Comparison of ENCODE assay signal across 8 cellular contexts in genomic region chr2:46914578-46915230, GRCh38. TPM values are rescaled to one million over a fixed set of nuclear protein-coding genes. Genes with fewer than 3 reads are reported as not detected.
A peak's percentile ranks its signal among the peaks of the same experiment; 100 is the strongest.
DNase-seq lines count a peak whose midpoint lies in the region; ATAC-seq and TF ChIP-seq lines count a peak whose summit lies in the region.

No MANE protein-coding gene starts in this region.

- DNase-seq in fibroblast of lung (ENCODE audit: low read depth in 2 of 2) (peak in 1 of 2 donors; percentile 15), AG08395 (ENCODE audit: low spot score) (no peak), NCI-H1930 (lab: John Stamatoyannopoulos, UW) (no peak)

- peak; percentile 1 for ATAC-seq in GM21515 (IDR thresholded peaks at IDR 0.05; ENCODE audit: unreplicated experiment)
- no peak for ATAC-seq in GM21619 (IDR thresholded peaks at IDR 0.05; ENCODE audit: unreplicated experiment)
- ATAC-seq in GM19035 (IDR thresholded peaks at IDR 0.05; ENCODE audit: unreplicated experiment) = no peak

- H3K4me1 ChIP-seq in fibroblast of lung (ENCODE audit: control insufficient read depth, extremely low read depth, insufficient read depth, low read length) (peaks cover 18% of the 10 kb centered on the region), rectal smooth muscle tissue (ENCODE audit: control insufficient read depth, insufficient read depth, low read length) (peaks cover 19% of the 10 kb centered on the region)

- H3K27ac ChIP-seq in SU-DHL-6 (ENCODE audit: low read depth, low read length) = peak overlapping the region; percentile 59
- H3K27ac ChIP-seq in fibroblast of lung (ENCODE audit: insufficient read depth, low read length) = peak overlapping the region; percentile 98
- no peak overlapping the region for H3K27ac ChIP-seq in rectal smooth muscle tissue (ENCODE audit: low read depth, low read length)

- H3K4me3 ChIP-seq in SU-DHL-6 (ENCODE audit: insufficient read depth, low read length, poor library complexity, severe bottlenecking) (peak overlapping the region; percentile 95), fibroblast of lung (replicated peaks in 1 of 4; ENCODE audit: control extremely low read depth in 1 of 4, insufficient read depth in 1 of 4, low read depth in 3 of 4, low read length in 4 of 4) (peak overlapping the region; percentile 82 to 88 (median 84)), rectal smooth muscle tissue (ENCODE audit: low read length) (peak overlapping the region; percentile 93)

- H3K36me3 ChIP-seq in SU-DHL-6 (ENCODE audit: low read length) (no peaks in the 10 kb centered on the region), fibroblast of lung (ENCODE audit: control insufficient read depth, insufficient read depth, low read length) (peaks cover 9% of the 10 kb centered on the region), rectal smooth muscle tissue (ENCODE audit: control insufficient read depth, insufficient read depth, low read length) (peaks cover 5% of the 10 kb centered on the region)

- TF ChIP-seq CTCF in SU-DHL-6 (IDR thresholded peaks at IDR 0.05; ENCODE audit: insufficient read depth, low read length, poor library complexity, severe bottlenecking) (no peak), fibroblast of lung (conservative IDR thresholded peaks at IDR 0.05 in 1 of 2, IDR thresholded peaks at IDR 0.05 in 1 of 2; ENCODE audit: low read depth in 1 of 2, low read length in 2 of 2) (no peak)

- H3K9ac ChIP-seq in SU-DHL-6 (ENCODE audit: low read length) = peak overlapping the region; percentile 96
- peak overlapping the region; percentile 97 for H3K9ac ChIP-seq in fibroblast of lung (ENCODE audit: insufficient read depth, low read length)
- H3K9ac ChIP-seq in rectal smooth muscle tissue (ENCODE audit: low read length) = peak overlapping the region; percentile 86

- H3F3A ChIP-seq in SU-DHL-6 (ENCODE audit: insufficient read depth) = peaks cover 11% of the 10 kb centered on the region

- H3K27me3 ChIP-seq in SU-DHL-6 (ENCODE audit: low read length) (no peaks in the 10 kb centered on the region), fibroblast of lung (ENCODE audit: control insufficient read depth, insufficient read depth, low read length) (no peaks in the 10 kb centered on the region), rectal smooth muscle tissue (ENCODE audit: control insufficient read depth, insufficient read depth, low read length) (no peaks in the 10 kb centered on the region)

- peak overlapping the region; percentile 94 for H3K4me2 ChIP-seq in SU-DHL-6 (ENCODE audit: low read depth, low read length, poor library complexity, severe bottlenecking)
- H3K4me2 ChIP-seq in fibroblast of lung (ENCODE audit: extremely low read depth, insufficient read depth, low read length) = peak overlapping the region; percentile 95

- H3K9me3 ChIP-seq in SU-DHL-6 (ENCODE audit: insufficient read depth, low read length) (no peaks in the 10 kb centered on the region), fibroblast of lung (ENCODE audit: control insufficient read depth, insufficient read depth, low read depth, low read length) (no peaks in the 10 kb centered on the region)

- H3K79me2 ChIP-seq in SU-DHL-6 (ENCODE audit: insufficient read depth, low read length) (peaks cover 81% of the 10 kb centered on the region), fibroblast of lung (ENCODE audit: control insufficient read depth, insufficient read depth, low read length) (peaks cover 62% of the 10 kb centered on the region)

- H3K9me2 ChIP-seq in SU-DHL-6 (replicated peaks; ENCODE audit: insufficient read depth, low read length) = no peaks in the 10 kb centered on the region

- H2AFZ ChIP-seq in SU-DHL-6 (ENCODE audit: low read depth, low read length, severe bottlenecking) = no peak overlapping the region
- H2AFZ ChIP-seq in fibroblast of lung (ENCODE audit: low read length) = no peak overlapping the region

- H4K20me1 ChIP-seq in SU-DHL-6 (ENCODE audit: low read depth, low read length) (no peaks in the 10 kb centered on the region), fibroblast of lung (ENCODE audit: control insufficient read depth, extremely low read depth, insufficient read depth, low read length) (no peaks in the 10 kb centered on the region)

RNA-seq across cellular contexts. Expression of gene MCFD2, which starts 0.9 kb away (rescaled TPM):
- total RNA-seq in fibroblast of lung = 145 and 151 TPM in 2 replicates
- polyA plus RNA-seq in fibroblast of lung = 231 and 328 TPM in 2 replicates
- polyA plus RNA-seq in fibroblast of lung (2012) = 131 and 161 TPM in 2 replicates
- polyA minus RNA-seq in fibroblast of lung (ENCODE audit: low replicate concordance) = 80.1 and 106 TPM in 2 replicates

RNA-seq across cellular contexts. Expression of gene TTC7A, which starts 26.3 kb away (rescaled TPM):
- 18.5 and 27.2 TPM in 2 replicates for total RNA-seq in fibroblast of lung
- polyA plus RNA-seq in fibroblast of lung = 11.6 and 21.1 TPM in 2 replicates
- polyA plus RNA-seq in fibroblast of lung (2012) = 13.6 and 23.2 TPM in 2 replicates
- 33.7 and 37.0 TPM in 2 replicates for polyA minus RNA-seq in fibroblast of lung (ENCODE audit: low replicate concordance)
